Comparison of ENCODE assay signal across 11 cellular contexts in the genomic region with DNA sequence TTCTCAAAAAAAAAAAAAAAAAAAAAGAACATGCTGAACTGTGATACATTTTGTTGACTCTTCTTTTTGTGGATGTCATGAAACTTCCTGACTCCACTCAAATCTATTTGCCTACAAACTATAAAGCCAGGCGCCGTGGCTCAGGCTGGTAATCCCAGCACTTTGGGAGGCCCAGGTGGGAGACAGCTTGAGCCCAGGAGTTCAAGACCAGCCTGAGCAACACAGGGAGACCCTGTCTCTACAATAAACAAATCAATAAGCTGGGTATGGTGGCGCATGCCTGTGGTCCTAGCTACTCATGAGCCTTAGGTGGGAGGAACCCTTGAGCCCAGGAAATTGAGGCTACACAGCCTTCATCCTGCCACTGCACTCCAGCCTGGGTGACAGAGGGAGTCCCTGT. TPM values are rescaled to one million over a fixed set of nuclear protein-coding genes. Genes with fewer than 3 reads are reported as not detected.
A peak's percentile ranks its signal among the peaks of the same experiment; 100 is the strongest.
DNase-seq lines count a peak whose midpoint lies in the region; TF ChIP-seq lines count a peak whose summit lies in the region.
"Had no signal": no experiment of that assay in that cellular context is flagged by ENCODE, and none has a peak within 500 bp of the region (broad histone marks: within the 10 kb centered on the region; RNA-seq: fewer than 3 reads in every experiment).

No MANE protein-coding gene starts in this region.

- peaks cover 15% of the 10 kb centered on the region for H3K36me3 Mint-ChIP-seq in T-helper 1 cell treated with Interleukin-12 subunit alpha and Interleukin-12 subunit beta and Interleukin-4 antibody, amounts not matched to agents 30 μg/mL and 1 μg/mL, for 36 hours (ENCODE audit: low read depth)
- peaks cover 16% of the 10 kb centered on the region for H3K36me3 Mint-ChIP-seq in mesothelial cell of epicardium

- TF ChIP-seq CTCF in LNCaP clone FGC (IDR thresholded peaks at IDR 0.05; ENCODE audit: control insufficient read depth, extremely low read depth, insufficient read depth) (no peak), mesothelial cell of epicardium (IDR thresholded peaks at IDR 0.05; ENCODE audit: unreplicated experiment) (no peak)

- DNase-seq in T-helper 1 cell (no peak), LNCaP clone FGC (ENCODE audit: low read depth) (peak; percentile 61), mesothelial cell of epicardium (ENCODE audit: low spot score in 2 of 2, unreplicated experiment in 2 of 2) (no peak), nucleus accumbens (lab: John Stamatoyannopoulos, UW) (no peak), NCI-H1105 (lab: John Stamatoyannopoulos, UW) (no peak)
- DNase-seq: DMS153, NCI-H1436 treated with DMSO at 0.1 percent for 48 hours, NCI-H510A, T1000 had no signal

- peak overlapping the region; percentile 17 for H3K4me3 Mint-ChIP-seq in T-helper 1 cell treated with Interleukin-12 subunit alpha and Interleukin-12 subunit beta and Interleukin-4 antibody, amounts not matched to agents 30 μg/mL and 1 μg/mL, for 36 hours
- H3K4me3 Mint-ChIP-seq in mesothelial cell of epicardium: peak overlapping the region; percentile 42

- no peak overlapping the region for H3K4me3 ChIP-seq in LNCaP clone FGC (ENCODE audit: low read depth, low read length)

- H3K4me1 Mint-ChIP-seq in T-helper 1 cell treated with Interleukin-12 subunit alpha and Interleukin-12 subunit beta and Interleukin-4 antibody, amounts not matched to agents 30 μg/mL and 1 μg/mL, for 36 hours (ENCODE audit: low read depth): peaks cover 14% of the 10 kb centered on the region
- peaks cover 11% of the 10 kb centered on the region for H3K4me1 Mint-ChIP-seq in mesothelial cell of epicardium

- H3K9me3 Mint-ChIP-seq in T-helper 1 cell treated with Interleukin-12 subunit alpha and Interleukin-12 subunit beta and Interleukin-4 antibody, amounts not matched to agents 30 μg/mL and 1 μg/mL, for 36 hours: no peaks in the 10 kb centered on the region
- H3K9me3 Mint-ChIP-seq in mesothelial cell of epicardium: no peaks in the 10 kb centered on the region
- H3K9me3 Mint-ChIP-seq: type B pancreatic cell had no signal

- peak overlapping the region; percentile 20 for H3K27ac Mint-ChIP-seq in T-helper 1 cell treated with Interleukin-12 subunit alpha and Interleukin-12 subunit beta and Interleukin-4 antibody, amounts not matched to agents 30 μg/mL and 1 μg/mL, for 36 hours
- peak overlapping the region; percentile 79 for H3K27ac Mint-ChIP-seq in mesothelial cell of epicardium

- H3K27me3 Mint-ChIP-seq in T-helper 1 cell treated with Interleukin-12 subunit alpha and Interleukin-12 subunit beta and Interleukin-4 antibody, amounts not matched to agents 30 μg/mL and 1 μg/mL, for 36 hours (ENCODE audit: low read depth): no peaks in the 10 kb centered on the region
- H3K27me3 Mint-ChIP-seq in mesothelial cell of epicardium (ENCODE audit: low read depth): no peaks in the 10 kb centered on the region
- H3K27me3 Mint-ChIP-seq: type B pancreatic cell had no signal

RNA-seq across cellular contexts. Expression of a gene that starts 1.5 kb away (rescaled TPM):
- total RNA-seq in mesothelial cell of epicardium: 44.3 to 51.0 TPM (median 46.8 TPM) in 3 replicates

RNA-seq across cellular contexts. Expression of a gene that starts 21.3 kb away (rescaled TPM):
- total RNA-seq in mesothelial cell of epicardium: 121 to 132 TPM (median 124 TPM) in 3 replicates

RNA-seq across cellular contexts. Expression of a gene that starts 23.2 kb away (rescaled TPM):
- 11.3 to 12.0 TPM (median 11.4 TPM) in 3 replicates for total RNA-seq in mesothelial cell of epicardium

RNA-seq across cellular contexts. Expression of a gene that starts 45.2 kb away (rescaled TPM):
- total RNA-seq in mesothelial cell of epicardium: 46.4 to 49.5 TPM (median 46.9 TPM) in 3 replicates

RNA-seq across cellular contexts. Expression of a gene that starts 49.8 kb away (rescaled TPM):
- total RNA-seq in mesothelial cell of epicardium: 542 to 571 TPM (median 565 TPM) in 3 replicates
